Comparison of ENCODE assay signal across 1 cellular context in the genomic region with DNA sequence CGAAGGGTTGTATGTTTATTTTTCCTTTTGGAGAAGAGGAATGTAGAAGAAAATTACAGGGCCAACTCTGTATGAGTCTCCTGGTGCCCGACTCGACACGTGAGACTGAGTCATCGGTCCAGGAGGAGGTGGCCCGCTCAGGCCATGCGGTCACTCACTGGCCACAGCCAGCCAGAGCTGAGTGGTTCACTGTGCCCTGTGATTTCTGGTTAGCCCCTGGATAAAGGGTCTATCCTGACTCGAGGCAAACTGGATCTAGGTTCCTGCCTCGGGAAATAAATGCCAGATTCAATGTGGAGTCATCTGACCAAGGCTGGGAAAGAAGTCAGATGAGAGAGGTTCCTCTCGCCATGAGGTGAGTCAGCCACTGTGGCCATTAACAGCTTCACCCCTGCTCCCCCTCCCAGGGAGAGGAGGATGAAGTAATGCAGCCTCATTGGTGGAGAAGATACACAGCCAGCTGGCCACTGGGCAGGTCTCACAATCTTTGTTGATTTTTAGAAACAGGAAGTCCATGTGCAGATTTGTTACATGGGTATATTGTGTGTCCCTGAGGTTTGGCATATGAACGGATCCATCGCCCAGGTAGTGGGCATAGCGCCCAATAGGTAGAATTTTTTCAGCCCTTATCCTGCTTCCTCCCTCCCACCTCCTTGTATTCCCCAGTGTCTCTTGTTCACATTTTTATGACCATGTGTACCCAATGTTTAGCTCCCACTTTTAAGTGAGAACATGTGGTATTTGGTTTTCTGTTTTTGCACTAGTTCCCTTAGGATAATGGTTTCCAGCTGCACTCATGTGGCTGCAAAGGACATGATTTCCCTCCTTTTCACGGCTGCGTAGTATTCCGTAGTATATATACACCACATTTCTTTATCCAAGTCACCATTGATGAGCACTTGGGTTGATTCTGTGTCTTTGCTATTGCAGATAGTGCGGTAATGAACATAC.
TF ChIP-seq lines count a peak whose summit lies in the region.

No MANE protein-coding gene starts in this region.

TF ChIP-seq in HepG2, 621 proteins besides CTCF, POLR2A, EP300 and RAD21 (continued from another document and continues in another):
- TF ChIP-seq ZNF382 (CRISPR knock-in tag; IDR thresholded peaks at IDR 0.05; ENCODE audit: borderline replicate concordance) (no peak), ZNF44 (CRISPR knock-in tag; IDR thresholded peaks at IDR 0.05) (no peak), ZBTB20 (CRISPR knock-in tag; IDR thresholded peaks at IDR 0.05; ENCODE audit: borderline replicate concordance, low read depth) (no peak), ZNF709 (CRISPR knock-in tag; IDR thresholded peaks at IDR 0.05) (no peak), ZNF136 (CRISPR knock-in tag; IDR thresholded peaks at IDR 0.05; ENCODE audit: low read depth) (no peak), ZSCAN25 (CRISPR knock-in tag; IDR thresholded peaks at IDR 0.05) (peak; percentile 89), BCL3 (CRISPR knock-in tag; IDR thresholded peaks at IDR 0.05) (no peak), ZNF251 (CRISPR knock-in tag; IDR thresholded peaks at IDR 0.05) (no peak), KDM6A (CRISPR knock-in tag; IDR thresholded peaks at IDR 0.05; ENCODE audit: low read depth) (no peak), RELA (CRISPR knock-in tag; IDR thresholded peaks at IDR 0.05) (no peak), ATF2 (CRISPR knock-in tag; IDR thresholded peaks at IDR 0.05) (no peak), MEIS2 (CRISPR knock-in tag; IDR thresholded peaks at IDR 0.05) (no peak), PRPF4 (IDR thresholded peaks at IDR 0.05; ENCODE audit: low read depth, low read length, poor library complexity, severe bottlenecking) (peak; percentile 13), SCMH1 (CRISPR knock-in tag; IDR thresholded peaks at IDR 0.05; ENCODE audit: borderline replicate concordance) (no peak), ZNF317 (CRISPR knock-in tag; IDR thresholded peaks at IDR 0.05) (no peak), ZNF569 (CRISPR knock-in tag; IDR thresholded peaks at IDR 0.05; ENCODE audit: borderline replicate concordance) (no peak), ZNF629 (CRISPR knock-in tag; conservative IDR thresholded peaks at IDR 0.05) (no peak), PPARG (CRISPR knock-in tag; conservative IDR thresholded peaks at IDR 0.05) (no peak), EEA1 (CRISPR knock-in tag; IDR thresholded peaks at IDR 0.05; ENCODE audit: borderline replicate concordance) (no peak), FOSL2 (CRISPR knock-in tag; IDR thresholded peaks at IDR 0.05) (peak; percentile 72), ZBTB44 (CRISPR knock-in tag; IDR thresholded peaks at IDR 0.05) (no peak), PRDM15 (CRISPR knock-in tag; IDR thresholded peaks at IDR 0.05) (no peak), ZGPAT (CRISPR knock-in tag; IDR thresholded peaks at IDR 0.05) (peak; percentile 39; the same call in 1 of the 2 replicates), ZNF790 (CRISPR knock-in tag; IDR thresholded peaks at IDR 0.05; ENCODE audit: borderline replicate concordance) (no peak), KDM2A (CRISPR knock-in tag; IDR thresholded peaks at IDR 0.05; ENCODE audit: borderline replicate concordance, low read depth) (0 out of 2 replicates have a peak, but pooled peaks have one; percentile 27), DR1 (CRISPR knock-in tag; IDR thresholded peaks at IDR 0.05) (no peak), PAXIP1 (CRISPR knock-in tag; conservative IDR thresholded peaks at IDR 0.05) (no peak)
- TF ChIP-seq, protein P1, sequence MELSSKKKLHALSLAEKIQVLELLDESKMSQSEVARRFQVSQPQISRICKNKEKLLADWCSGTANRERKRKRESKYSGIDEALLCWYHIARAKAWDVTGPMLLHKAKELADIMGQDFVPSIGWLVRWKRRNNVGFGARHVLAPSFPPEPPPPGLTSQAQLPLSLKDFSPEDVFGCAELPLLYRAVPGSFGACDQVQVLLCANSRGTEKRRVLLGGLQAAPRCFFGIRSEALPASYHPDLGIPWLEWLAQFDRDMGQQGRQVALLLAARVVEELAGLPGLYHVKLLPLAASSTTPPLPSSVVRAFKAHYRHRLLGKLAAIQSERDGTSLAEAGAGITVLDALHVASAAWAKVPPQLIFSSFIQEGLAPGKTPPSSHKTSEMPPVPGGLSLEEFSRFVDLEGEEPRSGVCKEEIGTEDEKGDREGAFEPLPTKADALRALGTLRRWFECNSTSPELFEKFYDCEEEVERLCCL (CRISPR knock-in tag; IDR thresholded peaks at IDR 0.05; ENCODE audit: borderline replicate concordance), result no peak
- TF ChIP-seq, protein P2, sequence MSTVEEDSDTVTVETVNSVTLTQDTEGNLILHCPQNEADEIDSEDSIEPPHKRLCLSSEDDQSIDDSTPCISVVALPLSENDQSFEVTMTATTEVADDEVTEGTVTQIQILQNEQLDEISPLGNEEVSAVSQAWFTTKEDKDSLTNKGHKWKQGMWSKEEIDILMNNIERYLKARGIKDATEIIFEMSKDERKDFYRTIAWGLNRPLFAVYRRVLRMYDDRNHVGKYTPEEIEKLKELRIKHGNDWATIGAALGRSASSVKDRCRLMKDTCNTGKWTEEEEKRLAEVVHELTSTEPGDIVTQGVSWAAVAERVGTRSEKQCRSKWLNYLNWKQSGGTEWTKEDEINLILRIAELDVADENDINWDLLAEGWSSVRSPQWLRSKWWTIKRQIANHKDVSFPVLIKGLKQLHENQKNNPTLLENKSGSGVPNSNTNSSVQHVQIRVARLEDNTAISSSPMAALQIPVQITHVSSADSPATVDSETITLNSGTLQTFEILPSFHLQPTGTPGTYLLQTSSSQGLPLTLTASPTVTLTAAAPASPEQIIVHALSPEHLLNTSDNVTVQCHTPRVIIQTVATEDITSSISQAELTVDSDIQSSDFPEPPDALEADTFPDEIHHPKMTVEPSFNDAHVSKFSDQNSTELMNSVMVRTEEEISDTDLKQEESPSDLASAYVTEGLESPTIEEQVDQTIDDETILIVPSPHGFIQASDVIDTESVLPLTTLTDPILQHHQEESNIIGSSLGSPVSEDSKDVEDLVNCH (CRISPR knock-in tag; IDR thresholded peaks at IDR 0.05), result no peak
- TF ChIP-seq, protein P3, sequence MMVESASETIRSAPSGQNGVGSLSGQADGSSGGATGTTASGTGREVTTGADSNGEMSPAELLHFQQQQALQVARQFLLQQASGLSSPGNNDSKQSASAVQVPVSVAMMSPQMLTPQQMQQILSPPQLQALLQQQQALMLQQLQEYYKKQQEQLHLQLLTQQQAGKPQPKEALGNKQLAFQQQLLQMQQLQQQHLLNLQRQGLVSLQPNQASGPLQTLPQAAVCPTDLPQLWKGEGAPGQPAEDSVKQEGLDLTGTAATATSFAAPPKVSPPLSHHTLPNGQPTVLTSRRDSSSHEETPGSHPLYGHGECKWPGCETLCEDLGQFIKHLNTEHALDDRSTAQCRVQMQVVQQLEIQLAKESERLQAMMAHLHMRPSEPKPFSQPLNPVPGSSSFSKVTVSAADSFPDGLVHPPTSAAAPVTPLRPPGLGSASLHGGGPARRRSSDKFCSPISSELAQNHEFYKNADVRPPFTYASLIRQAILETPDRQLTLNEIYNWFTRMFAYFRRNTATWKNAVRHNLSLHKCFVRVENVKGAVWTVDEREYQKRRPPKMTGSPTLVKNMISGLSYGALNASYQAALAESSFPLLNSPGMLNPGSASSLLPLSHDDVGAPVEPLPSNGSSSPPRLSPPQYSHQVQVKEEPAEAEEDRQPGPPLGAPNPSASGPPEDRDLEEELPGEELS (CRISPR knock-in tag; IDR thresholded peaks at IDR 0.05), result no peak
- TF ChIP-seq, protein P4, sequence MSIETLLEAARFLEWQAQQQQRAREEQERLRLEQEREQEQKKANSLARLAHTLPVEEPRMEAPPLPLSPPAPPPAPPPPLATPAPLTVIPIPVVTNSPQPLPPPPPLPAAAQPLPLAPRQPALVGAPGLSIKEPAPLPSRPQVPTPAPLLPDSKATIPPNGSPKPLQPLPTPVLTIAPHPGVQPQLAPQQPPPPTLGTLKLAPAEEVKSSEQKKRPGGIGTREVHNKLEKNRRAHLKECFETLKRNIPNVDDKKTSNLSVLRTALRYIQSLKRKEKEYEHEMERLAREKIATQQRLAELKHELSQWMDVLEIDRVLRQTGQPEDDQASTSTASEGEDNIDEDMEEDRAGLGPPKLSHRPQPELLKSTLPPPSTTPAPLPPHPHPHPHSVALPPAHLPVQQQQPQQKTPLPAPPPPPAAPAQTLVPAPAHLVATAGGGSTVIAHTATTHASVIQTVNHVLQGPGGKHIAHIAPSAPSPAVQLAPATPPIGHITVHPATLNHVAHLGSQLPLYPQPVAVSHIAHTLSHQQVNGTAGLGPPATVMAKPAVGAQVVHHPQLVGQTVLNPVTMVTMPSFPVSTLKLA (IDR thresholded peaks at IDR 0.05), result peak; percentile 36; the same call in 1 of the 2 replicates
